ENCODE assay signal across 25 cellular contexts in genomic region chr4:19614171-19614570, GRCh38.
"Had no signal": no experiment of that assay in that cellular context is flagged by ENCODE, and none has a peak within 500 bp of the region (broad histone marks: within the 10 kb centered on the region; RNA-seq: fewer than 3 reads in every experiment).

No MANE protein-coding gene starts in this region.

- H3K36me3 ChIP-seq: ascending aorta, esophagus muscularis mucosa, pancreas, prostate gland, sigmoid colon, thoracic aorta had no signal

- H3K27me3 ChIP-seq: ascending aorta, esophagus muscularis mucosa, pancreas, sigmoid colon had no signal

- H3K36me3 Mint-ChIP-seq: activated CD8-positive, alpha-beta memory T cell treated with anti-CD3 and anti-CD28 coated beads, Interleukin-2, amount 10 ng/mL, durations not matched to agents 7 days and 5 days; memory B cell; stimulated activated effector memory CD8-positive, alpha-beta T cell treated with anti-CD3 and anti-CD28 coated beads, Interleukin-12 subunit alpha, Interleukin-12 subunit beta, amount 100 ng/mL, for 72 hours had no signal

- H3K9me3 ChIP-seq: pancreas, prostate gland had no signal

- H3K4me3 ChIP-seq: ascending aorta, esophagus muscularis mucosa, pancreas, prostate gland, sigmoid colon, thoracic aorta had no signal

- H3K4me1 Mint-ChIP-seq: activated CD8-positive, alpha-beta memory T cell treated with anti-CD3 and anti-CD28 coated beads, Interleukin-2, amount 10 ng/mL, durations not matched to agents 7 days and 5 days; memory B cell; naive thymus-derived CD4-positive, alpha-beta T cell; stimulated activated effector memory CD8-positive, alpha-beta T cell treated with anti-CD3 and anti-CD28 coated beads, Interleukin-12 subunit alpha, Interleukin-12 subunit beta, amount 100 ng/mL, for 72 hours; WTC11 had no signal

- H3K4me3 Mint-ChIP-seq: activated CD8-positive, alpha-beta memory T cell treated with anti-CD3 and anti-CD28 coated beads, Interleukin-2, amount 10 ng/mL, durations not matched to agents 7 days and 5 days; activated CD8-positive, alpha-beta T cell treated with anti-CD3 and anti-CD28 coated beads, Interleukin-2, amount 10 ng/mL, durations not matched to agents 7 days and 5 days; memory B cell; naive thymus-derived CD4-positive, alpha-beta T cell; stimulated activated effector memory CD8-positive, alpha-beta T cell treated with anti-CD3 and anti-CD28 coated beads, Interleukin-12 subunit alpha, Interleukin-12 subunit beta, amount 100 ng/mL, for 72 hours; stimulated activated naive CD8-positive, alpha-beta T cell treated with anti-CD3 and anti-CD28 coated beads, Interleukin-15, Interleukin-2, amounts not matched to agents 100 ng/mL and 50 ng/mL, for 24 hours; WTC11 had no signal

- H3K27ac ChIP-seq: ascending aorta, esophagus muscularis mucosa, pancreas, prostate gland, sigmoid colon, thoracic aorta had no signal

- DNase-seq: activated CD4-positive, alpha-beta T cell treated with anti-CD3 and anti-CD28 coated beads, Interleukin-2, amount 50 U/mL, for 1 hour; activated CD8-positive, alpha-beta memory T cell treated with anti-CD3 and anti-CD28 coated beads, Interleukin-2, amount 10 ng/mL, durations not matched to agents 7 days and 5 days; activated CD8-positive, alpha-beta T cell treated with anti-CD3 and anti-CD28 coated beads, Interleukin-2, amount 10 ng/mL, durations not matched to agents 7 days and 5 days; activated naive CD4-positive, alpha-beta T cell; activated T-cell treated with anti-CD3 and anti-CD28 coated beads, Interleukin-2, amount 50 U/mL, for 48 hours; head of caudate nucleus; hippocampal formation; midbrain; naive thymus-derived CD4-positive, alpha-beta T cell; nucleus accumbens; sigmoid colon; small intestine; stimulated activated CD4-positive, alpha-beta T cell treated with anti-CD3 and anti-CD28 coated beads, Interleukin-4, amount 100 ng/mL, for 24 hours; T-helper 2 cell had no signal

- H3K4me1 ChIP-seq: ascending aorta, esophagus muscularis mucosa, pancreas, prostate gland, sigmoid colon had no signal

- H3K27me3 Mint-ChIP-seq: activated CD8-positive, alpha-beta memory T cell treated with anti-CD3 and anti-CD28 coated beads, Interleukin-2, amount 10 ng/mL, durations not matched to agents 7 days and 5 days; memory B cell; naive thymus-derived CD4-positive, alpha-beta T cell; stimulated activated naive CD8-positive, alpha-beta T cell treated with anti-CD3 and anti-CD28 coated beads, Interleukin-15, Interleukin-2, amounts not matched to agents 100 ng/mL and 50 ng/mL, for 24 hours had no signal

- ATAC-seq: activated CD8-positive, alpha-beta memory T cell treated with anti-CD3 and anti-CD28 coated beads, Interleukin-2, amount 10 ng/mL, durations not matched to agents 7 days and 5 days; activated CD8-positive, alpha-beta T cell treated with anti-CD3 and anti-CD28 coated beads, Interleukin-2, amount 10 ng/mL, durations not matched to agents 7 days and 5 days; activated naive CD4-positive, alpha-beta T cell treated with anti-CD3 and anti-CD28 coated beads, Interleukin-2, amount 50 U/mL, for 72 hours; naive thymus-derived CD4-positive, alpha-beta T cell; pancreas; stimulated activated effector memory CD8-positive, alpha-beta T cell treated with anti-CD3 and anti-CD28 coated beads, Interleukin-12 subunit alpha, Interleukin-12 subunit beta, amount 100 ng/mL, for 72 hours; WTC11 had no signal

- H3K27ac Mint-ChIP-seq: activated CD8-positive, alpha-beta memory T cell treated with anti-CD3 and anti-CD28 coated beads, Interleukin-2, amount 10 ng/mL, durations not matched to agents 7 days and 5 days; activated CD8-positive, alpha-beta T cell treated with anti-CD3 and anti-CD28 coated beads, Interleukin-2, amount 10 ng/mL, durations not matched to agents 7 days and 5 days; activated naive CD4-positive, alpha-beta T cell treated with anti-CD3 and anti-CD28 coated beads, Interleukin-2, amount 50 U/mL, for 72 hours; activated T-helper 2 cell treated with anti-CD3 and anti-CD28 coated beads, Interferon-gamma antibody, Interleukin-2, Interleukin-4, amounts not matched to agents 10 μg/mL and 5 μg/mL and 100 μg/mL, durations not matched to agents 14 hours and 24 hours and 36 hours; memory B cell; naive thymus-derived CD4-positive, alpha-beta T cell; stimulated activated effector memory CD8-positive, alpha-beta T cell treated with anti-CD3 and anti-CD28 coated beads, Interleukin-12 subunit alpha, Interleukin-12 subunit beta, amount 100 ng/mL, for 72 hours; stimulated activated naive CD8-positive, alpha-beta T cell treated with anti-CD3 and anti-CD28 coated beads, Interleukin-15, Interleukin-2, amounts not matched to agents 100 ng/mL and 50 ng/mL, for 24 hours; WTC11 had no signal
